In genomic region chr11:63837027-63837688, GRCh38 we compare ENCODE assay signal across 8 cellular contexts. TPM values are rescaled to one million over a fixed set of nuclear protein-coding genes. Genes with fewer than 3 reads are reported as not detected.
DNase-seq lines count a peak whose midpoint lies in the region; ATAC-seq, FAIRE-seq and TF ChIP-seq lines count a peak whose summit lies in the region.

No MANE protein-coding gene starts in this region.

- 15% methylated on average over 5 of the region's 5 CpGs for WGBS in A549 (ENCODE audit: missing lambda C conversion rate)
- WGBS in GM23248 (ENCODE audit: low coverage in 1 of 2, low lambda C conversion rate in 2 of 2, missing lambda C conversion rate in 2 of 2), 2 experiments: 0 to 9% methylated on average over 5 of the region's 5 CpGs

- TF ChIP-seq POLR2A in A549 (IDR thresholded peaks at IDR 0.05; ENCODE audit: low read length): no peak

- TF ChIP-seq CTCF in A549 (IDR thresholded peaks at IDR 0.05) (peak; percentile 93), kidney epithelial cell (IDR thresholded peaks at IDR 0.05; ENCODE audit: insufficient read depth, low read length, poor library complexity, severe bottlenecking) (peak; percentile 82)

- TF ChIP-seq RAD21 in A549 (conservative IDR thresholded peaks at IDR 0.05 in 1 of 2, IDR thresholded peaks at IDR 0.05 in 1 of 2): peak; percentile 91 to 93

- H3K9me3 ChIP-seq in A549 (no peaks in the 10 kb centered on the region), GM23248 (ENCODE audit: low read depth) (no peaks in the 10 kb centered on the region)

- peaks cover 30% of the 10 kb centered on the region for H3K79me2 ChIP-seq in GM23248 (ENCODE audit: insufficient read depth)

- H3K9me2 ChIP-seq in GM23248 (ENCODE audit: insufficient read depth): no peaks in the 10 kb centered on the region

- H3K9ac ChIP-seq in GM23248: no peak overlapping the region

- CTCF ChIA-PET in A549 (lab: Yijun Ruan, JAX): interaction anchor here (0.7 to 7.5 kb wide), 75 partner anchors 8 to 468 kb away, joined by 3 to 236 read pairs (median 5); partner anchors contain the start of genes COX8A, ESRRA, NAA40 and RCOR2

- in situ Hi-C loops in GM23248 (cut with MboI): loop anchor here (5.0 kb wide), 1 partner anchor 105 kb away; no protein-coding TSS in a partner anchor

- H3K36me3 ChIP-seq in GM23248 (ENCODE audit: low read depth) (no peaks in the 10 kb centered on the region), kidney epithelial cell (ENCODE audit: control insufficient read depth, insufficient read depth, low read length) (no peaks in the 10 kb centered on the region)

- no peaks in the 10 kb centered on the region for H3K27me3 ChIP-seq in GM23248 (replicated peaks; ENCODE audit: insufficient read depth)
- H3K27me3 ChIP-seq in kidney epithelial cell (ENCODE audit: control insufficient read depth, insufficient read depth, low read length): no peaks in the 10 kb centered on the region

- TF ChIP-seq EP300 in A549 (IDR thresholded peaks at IDR 0.05): no peak

- no peak overlapping the region for H3K4me3 ChIP-seq in A549
- H3K4me3 ChIP-seq in GM23248: no peak overlapping the region
- no peak overlapping the region for H3K4me3 ChIP-seq in kidney epithelial cell (ENCODE audit: low read depth, low read length)

- H2AFZ ChIP-seq in GM23248: no peak overlapping the region

- peaks cover 29% of the 10 kb centered on the region for H3K4me1 ChIP-seq in A549
- H3K4me1 ChIP-seq in GM23248 (ENCODE audit: insufficient read depth): peaks cover 16% of the 10 kb centered on the region

- POLR2A ChIA-PET in A549 (lab: Yijun Ruan, JAX): interaction anchor here (0.5 kb wide), 1 partner anchor 9 kb away, joined by 3 read pairs; no protein-coding TSS in a partner anchor

- H3K27ac ChIP-seq in A549 (peak overlapping the region in 1 of 2 experiments; percentile 30; a peak in 3 of 6 replicates), GM23248 (no peak overlapping the region)

- ATAC-seq in A549 (peak; percentile 69), GM18861 (IDR thresholded peaks at IDR 0.05; ENCODE audit: unreplicated experiment) (no peak)

- peaks cover 4% of the 10 kb centered on the region for H4K20me1 ChIP-seq in GM23248 (ENCODE audit: insufficient read depth)

- no peak for FAIRE-seq in A549 (lab: Jason Lieb, UNC)

- no peak overlapping the region for H3K4me2 ChIP-seq in A549
- H3K4me2 ChIP-seq in GM23248 (ENCODE audit: unreplicated experiment): no peak overlapping the region

- H3F3A ChIP-seq in GM23248 (ENCODE audit: insufficient read depth): peaks cover 6% of the 10 kb centered on the region

- DNase-seq in A549 (ENCODE audit: low read depth in 1 of 2, low spot score in 1 of 2): peak; percentile 79 to 92
- peak; percentile 86 for DNase-seq in GM23248
- DNase-seq in NCI-H345 treated with DMSO at 0.1 percent for 48 hours (lab: John Stamatoyannopoulos, UW; ENCODE audit: unreplicated experiment): peak; percentile 84
- DNase-seq in activated CD4-positive, alpha-beta T cell treated with anti-CD3 and anti-CD28 coated beads for 1 hour: peak; percentile 59
- peak; percentile 95 for DNase-seq in cerebellar cortex (ENCODE audit: low spot score)
- no peak for DNase-seq in kidney epithelial cell (ENCODE audit: low read depth)
- peak; percentile 74 to 79 for DNase-seq in stimulated activated CD4-positive, alpha-beta T cell treated with anti-CD3 and anti-CD28 coated beads, Interleukin-2, amount 100 ng/mL, for 24 hours

TF ChIP-seq in A549, 52 proteins besides CTCF, POLR2A, EP300 and RAD21:
- TF ChIP-seq SMC3 (IDR thresholded peaks at IDR 0.05) (peak; percentile 94), CBX8 (IDR thresholded peaks at IDR 0.05) (no peak)

RNA-seq across cellular contexts. Expression of gene MARK2, which starts 1.8 kb away (rescaled TPM):
- polyA plus RNA-seq in A549 (2011; rRNA removed): 24.7 and 28.4 TPM in 2 replicates
- 24.2 and 26.6 TPM in 2 replicates for polyA plus RNA-seq in A549 (2012; cell fraction: cytosol; rRNA removed)
- polyA plus RNA-seq in A549 (2012; cell fraction: nucleus; rRNA removed): 23.9 and 29.8 TPM in 2 replicates
- polyA plus RNA-seq in A549 (2017; fragmentation: RNase III; extraction: RNeasy Plus Mini Kit Qiagen cat#74134 plus additional on column Dnase treatment): 19.7 to 20.4 TPM (median 20.2 TPM) in 3 replicates
- polyA minus RNA-seq in A549 (2011; rRNA and poly(A)+ RNA removed): 18.8 and 26.9 TPM in 2 replicates
- 14.8 and 15.8 TPM in 2 replicates for total RNA-seq in GM23248 (2014; rRNA removed; shearing (Covaris generic))
- polyA plus RNA-seq in GM23248 (2016; fragmentation: Nextera tagmentation; extraction: Ambion mirVana): 8.6 and 8.9 TPM in 2 replicates
- 40.1 and 45.2 TPM in 2 replicates for total RNA-seq in kidney epithelial cell

RNA-seq across cellular contexts. Expression of gene SPINDOC, which starts 23.9 kb away (rescaled TPM):
- 15.6 and 17.6 TPM in 2 replicates for polyA plus RNA-seq in A549 (2011; rRNA removed)
- 46.0 and 55.7 TPM in 2 replicates for polyA plus RNA-seq in A549 (2012; cell fraction: cytosol; rRNA removed)
- polyA plus RNA-seq in A549 (2012; cell fraction: nucleus; rRNA removed): 38.7 and 42.5 TPM in 2 replicates
- polyA plus RNA-seq in A549 (2017; fragmentation: RNase III; extraction: RNeasy Plus Mini Kit Qiagen cat#74134 plus additional on column Dnase treatment): 30.4 to 34.8 TPM (median 32.1 TPM) in 3 replicates
- polyA minus RNA-seq in A549 (2011; rRNA and poly(A)+ RNA removed): 7.0 and 9.2 TPM in 2 replicates
- 10.6 and 15.3 TPM in 2 replicates for total RNA-seq in GM23248 (2014; rRNA removed; shearing (Covaris generic))
- polyA plus RNA-seq in GM23248 (2016; fragmentation: Nextera tagmentation; extraction: Ambion mirVana): 0.30 and 0.86 TPM in 2 replicates
- 40.5 and 41.4 TPM in 2 replicates for total RNA-seq in kidney epithelial cell
